ENCODE assay signal across 8 cellular contexts in genomic region chr5:134524826-134525686, GRCh38. TPM values are rescaled to one million over a fixed set of nuclear protein-coding genes. Genes with fewer than 3 reads are reported as not detected.
A peak's percentile ranks its signal among the peaks of the same experiment; 100 is the strongest.
DNase-seq lines count a peak whose midpoint lies in the region; ATAC-seq and TF ChIP-seq lines count a peak whose summit lies in the region.

Gene JADE2 (plus strand): TSS chr5:134525670. CDS start chr5:134535858, 10,188 bp downstream.

- H3K9me3 ChIP-seq in endocrine pancreas (ENCODE audit: control insufficient read depth, low read length): no peaks in the 10 kb centered on the region

- WGBS in mesendoderm (ENCODE audit: extremely low coverage, insufficient coverage, low lambda C conversion rate): no CpG with 5 or more reads among the region's 57 CpGs

- no peak within 1 kb of the TSS for H4K5ac ChIP-seq in mesendoderm (ENCODE audit: low read length)

- peak within 1 kb of the TSS; percentile 99 for H3K4me3 Mint-ChIP-seq in activated CD8-positive, alpha-beta memory T cell treated with anti-CD3 and anti-CD28 coated beads, Interleukin-2, amount 10 ng/mL, durations not matched to agents 7 days and 5 days

- peak within 1 kb of the TSS; percentile 29 for H3K23ac ChIP-seq in mesendoderm (ENCODE audit: low read length)

- peaks cover 29% of the 10 kb centered on the region for H3K79me2 ChIP-seq in mesendoderm (ENCODE audit: control insufficient read depth, insufficient read depth, low read length)

- ATAC-seq in HG02943 (IDR thresholded peaks at IDR 0.05; ENCODE audit: low read depth, unreplicated experiment): peak; percentile 39
- ATAC-seq in activated CD8-positive, alpha-beta memory T cell treated with anti-CD3 and anti-CD28 coated beads, Interleukin-2, amount 10 ng/mL, durations not matched to agents 7 days and 5 days: peak; percentile 62

- no peaks in the 10 kb centered on the region for H3K9me3 Mint-ChIP-seq in activated CD8-positive, alpha-beta memory T cell treated with anti-CD3 and anti-CD28 coated beads, Interleukin-2, amount 10 ng/mL, durations not matched to agents 7 days and 5 days (ENCODE audit: low read depth)

- H3K9ac ChIP-seq in endocrine pancreas (ENCODE audit: control insufficient read depth, insufficient read depth, low read length): peak within 1 kb of the TSS; percentile 99
- H3K9ac ChIP-seq in mesendoderm (ENCODE audit: low read length): peak within 1 kb of the TSS; percentile 98

- peak within 1 kb of the TSS; percentile 44 for H3K4ac ChIP-seq in mesendoderm (ENCODE audit: low read depth, low read length)

- peak within 1 kb of the TSS; percentile 97 for H3K27ac Mint-ChIP-seq in activated CD8-positive, alpha-beta memory T cell treated with anti-CD3 and anti-CD28 coated beads, Interleukin-2, amount 10 ng/mL, durations not matched to agents 7 days and 5 days

- H3K36me3 Mint-ChIP-seq in activated CD8-positive, alpha-beta memory T cell treated with anti-CD3 and anti-CD28 coated beads, Interleukin-2, amount 10 ng/mL, durations not matched to agents 7 days and 5 days: peaks cover 3% of the 10 kb centered on the region

- in situ Hi-C loops in GM13977 (cut with MboI; ENCODE audit: low pct_unique_long_range_greater_than_20kb, low sequenced_read_pairs, unreplicated experiment): no loop called here

- H3K4me1 Mint-ChIP-seq in activated CD8-positive, alpha-beta memory T cell treated with anti-CD3 and anti-CD28 coated beads, Interleukin-2, amount 10 ng/mL, durations not matched to agents 7 days and 5 days: peaks cover 27% of the 10 kb centered on the region

- H3K4me3 ChIP-seq in endocrine pancreas (ENCODE audit: control insufficient read depth, insufficient read depth, low read length) (peak within 1 kb of the TSS; percentile 27), mesendoderm (ENCODE audit: low read length) (peak within 1 kb of the TSS; percentile 82)

- H3K4me1 ChIP-seq in endocrine pancreas (ENCODE audit: control insufficient read depth, insufficient read depth, low read length): peaks cover 7% of the 10 kb centered on the region
- H3K4me1 ChIP-seq in mesendoderm (ENCODE audit: control insufficient read depth, low read depth, low read length): peaks cover 14% of the 10 kb centered on the region

- peak within 1 kb of the TSS; percentile 99 for H3K27ac ChIP-seq in mesendoderm (ENCODE audit: low read depth, low read length)

- H2BK5ac ChIP-seq in mesendoderm (ENCODE audit: low read length): peak within 1 kb of the TSS; percentile 87

- H3K18ac ChIP-seq in mesendoderm (ENCODE audit: low read length): peak within 1 kb of the TSS; percentile 94

- peak within 1 kb of the TSS; percentile 82 for H3K4me2 ChIP-seq in mesendoderm (ENCODE audit: low read length)

- peak within 1 kb of the TSS; percentile 45 for H2BK15ac ChIP-seq in mesendoderm (replicated peaks; ENCODE audit: low read depth)

- peaks cover 10% of the 10 kb centered on the region for H3K27me3 Mint-ChIP-seq in activated CD8-positive, alpha-beta memory T cell treated with anti-CD3 and anti-CD28 coated beads, Interleukin-2, amount 10 ng/mL, durations not matched to agents 7 days and 5 days

- H2BK120ac ChIP-seq in mesendoderm (ENCODE audit: low read depth, low read length): peak within 1 kb of the TSS; percentile 56

- CTCF ChIA-PET in activated CD8-positive, alpha-beta memory T cell treated with anti-CD3 and anti-CD28 coated beads, Interleukin-2, amount 10 ng/mL, durations not matched to agents 7 days and 5 days (lab: Charles Lee): interaction anchor here (1.0 to 3.8 kb wide), 7 partner anchors 10 to 153 kb away, joined by 3 to 25 read pairs (median 6); partner anchors contain the start of genes CDKN2AIPNL and UBE2B

- peak within 1 kb of the TSS; percentile 98 for H4K8ac ChIP-seq in mesendoderm (ENCODE audit: low read depth, low read length)

- H2AK5ac ChIP-seq in mesendoderm (ENCODE audit: low read length): no peak within 1 kb of the TSS

- H3K79me1 ChIP-seq in mesendoderm (ENCODE audit: low read length): peaks cover 6% of the 10 kb centered on the region

- H3K27me3 ChIP-seq in endocrine pancreas (ENCODE audit: control insufficient read depth, insufficient read depth, low read length) (no peaks in the 10 kb centered on the region), mesendoderm (ENCODE audit: insufficient read depth, low read length, poor library complexity) (no peaks in the 10 kb centered on the region)

- no peaks in the 10 kb centered on the region for H3K36me3 ChIP-seq in endocrine pancreas (ENCODE audit: control insufficient read depth, insufficient read depth, low read length)
- H3K36me3 ChIP-seq in mesendoderm (ENCODE audit: control insufficient read depth, insufficient read depth, low read length): no peaks in the 10 kb centered on the region

- peak within 1 kb of the TSS; percentile 99 for H3K56ac ChIP-seq in mesendoderm (ENCODE audit: low read length)

- DNase-seq in GM13977 (ENCODE audit: low spot score) (peak; percentile 91), NCI-H774 (lab: John Stamatoyannopoulos, UW) (peak; percentile 65), mesendoderm (peak; percentile 79), SHP77 treated with DMSO at 0.1 percent for 48 hours (lab: John Stamatoyannopoulos, UW) (no peak)
- DNase-seq in activated CD8-positive, alpha-beta memory T cell treated with anti-CD3 and anti-CD28 coated beads, Interleukin-2, amount 10 ng/mL, durations not matched to agents 7 days and 5 days: peak; percentile 82
- peak; percentile 70 for DNase-seq in stimulated activated CD8-positive, alpha-beta memory T cell treated with anti-CD3 and anti-CD28 coated beads, Interleukin-12 subunit alpha, Interleukin-12 subunit beta, amount 100 ng/mL, for 4 hours (ENCODE audit: low read depth)

- no peak for TF ChIP-seq CTCF in GM13977 (IDR thresholded peaks at IDR 0.05; ENCODE audit: extremely low read depth, insufficient read depth, missing control alignments)

RNA-seq across cellular contexts. Expression of gene JADE2, which starts in this region (rescaled TPM):
- total RNA-seq in activated CD8-positive, alpha-beta memory T cell treated with anti-CD3 and anti-CD28 coated beads, Interleukin-2, amount 10 ng/mL, durations not matched to agents 7 days and 5 days: 10 to 100 TPM; 88.1 to 98.4 TPM
- polyA plus RNA-seq in mesendoderm (2013, experiment 1 of 2): 36.2 TPM
- 36.7 TPM for polyA plus RNA-seq in mesendoderm (2013, experiment 2 of 2)
